Comparison of ENCODE assay signal across 7 cellular contexts in the genomic region with DNA sequence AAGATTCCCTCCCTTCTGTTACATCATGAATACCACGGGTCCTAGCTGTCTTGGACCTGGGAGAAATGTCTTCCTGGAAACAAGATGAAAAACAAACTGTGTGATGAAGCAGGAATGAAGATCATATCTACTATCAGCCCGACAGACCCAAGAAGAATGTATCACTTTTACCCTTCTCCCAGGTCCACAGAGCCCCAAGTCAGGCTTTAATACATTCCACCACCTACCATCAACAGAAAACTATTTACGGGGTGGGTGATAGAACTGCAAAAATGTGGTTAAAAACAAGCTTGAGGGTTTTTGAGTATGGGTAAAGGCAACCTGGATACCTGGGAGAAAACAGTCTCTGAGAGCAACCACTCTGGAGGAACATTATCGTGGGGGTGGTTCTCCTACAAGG.
"Had no signal": no experiment of that assay in that cellular context is flagged by ENCODE, and none has a peak within 500 bp of the region (broad histone marks: within the 10 kb centered on the region; RNA-seq: fewer than 3 reads in every experiment).

No MANE protein-coding gene starts in this region.

- H3K27ac Mint-ChIP-seq: HFFc6, IgD-negative memory B cell had no signal

- DNase-seq: GM23248, GOT3, H7, HFFc6 had no signal

- H3K27ac ChIP-seq: GM23248, HL-60 had no signal

- H3K9ac ChIP-seq: GM23248 had no signal

- H3K36me3 ChIP-seq: HAP-1 had no signal

- H3K9me3 ChIP-seq: HAP-1 had no signal

- H3K4me3 Mint-ChIP-seq: HFFc6 had no signal

- H2AFZ ChIP-seq: GM23248 had no signal

- H3K27me3 Mint-ChIP-seq: IgD-negative memory B cell had no signal

- H3K4me1 ChIP-seq: HAP-1 had no signal

- H3K4me1 Mint-ChIP-seq: IgD-negative memory B cell had no signal

- H3K4me3 ChIP-seq: GM23248, HAP-1 had no signal

- H3K36me3 Mint-ChIP-seq: IgD-negative memory B cell had no signal
